14 cellular contexts compared by ENCODE assay signal in the genomic region with DNA sequence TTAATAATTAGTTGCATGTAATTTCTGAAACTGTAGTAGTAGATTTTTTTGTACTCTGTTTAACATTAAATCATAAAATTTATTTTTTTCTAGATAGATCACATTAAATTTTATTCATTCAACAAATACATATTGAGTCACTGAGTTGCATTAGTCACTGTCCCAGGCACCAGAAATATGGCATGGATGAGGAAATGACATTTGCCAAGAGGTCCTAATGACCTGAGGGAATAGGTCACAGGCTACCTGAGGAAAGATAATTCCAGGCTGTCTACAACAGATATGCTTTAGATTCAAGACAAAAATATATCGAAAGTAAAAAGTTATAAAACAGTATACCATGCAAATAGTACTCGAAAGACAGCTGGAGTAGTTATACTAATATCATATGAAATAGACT.
DNase-seq lines count a peak whose midpoint lies in the region; ATAC-seq and TF ChIP-seq lines count a peak whose summit lies in the region.
"Had no signal": no experiment of that assay in that cellular context is flagged by ENCODE, and none has a peak within 500 bp of the region (broad histone marks: within the 10 kb centered on the region; RNA-seq: fewer than 3 reads in every experiment).

No MANE protein-coding gene starts in this region.

- no peak for ATAC-seq in RWPE2 (ENCODE audit: low read depth)
- peak; percentile 23 for ATAC-seq in foreskin keratinocyte
- ATAC-seq: GM23338 had no signal

- no peaks in the 10 kb centered on the region for H4K20me1 ChIP-seq in smooth muscle cell (ENCODE audit: low read depth)

- H3F3A ChIP-seq in smooth muscle cell (ENCODE audit: low read depth): no peaks in the 10 kb centered on the region

- H3K4me3 ChIP-seq in RWPE2 (ENCODE audit: severe bottlenecking) (no peak overlapping the region), smooth muscle cell (no peak overlapping the region), spleen (no peak overlapping the region)
- H3K4me3 ChIP-seq: GM23338 had no signal

- peak overlapping the region; percentile 1 for H3K4me2 ChIP-seq in smooth muscle cell
- H3K4me2 ChIP-seq: GM23338 had no signal

- TF ChIP-seq POLR2A in spleen (IDR thresholded peaks at IDR 0.05): no peak

- H3K36me3 ChIP-seq in RWPE2 (ENCODE audit: low read depth) (no peaks in the 10 kb centered on the region), smooth muscle cell (ENCODE audit: low read depth) (no peaks in the 10 kb centered on the region), spleen (no peaks in the 10 kb centered on the region)

- no peak overlapping the region for H2AFZ ChIP-seq in smooth muscle cell (ENCODE audit: low read depth)

- H3K4me1 ChIP-seq in RWPE2 (ENCODE audit: insufficient read depth, poor library complexity, severe bottlenecking) (peaks cover 22% of the 10 kb centered on the region), foreskin keratinocyte (no peaks in the 10 kb centered on the region), smooth muscle cell (ENCODE audit: low read depth) (peaks cover 4% of the 10 kb centered on the region), spleen (peaks cover 0 to 5% (median 0%) of the 10 kb centered on the region in 6 donors)

- H3K79me2 ChIP-seq in smooth muscle cell (ENCODE audit: low read depth): no peaks in the 10 kb centered on the region

- DNase-seq in ELR (ENCODE audit: low read depth) (peak; percentile 5), RWPE2 (ENCODE audit: low spot score) (no peak), foreskin keratinocyte (no peak), smooth muscle cell (lab: John Stamatoyannopoulos, UW; ENCODE audit: unreplicated experiment) (no peak), glomerular visceral epithelial cell (ENCODE audit: extremely low spot score) (no peak), spleen (no peak), NCI-H345 (lab: John Stamatoyannopoulos, UW) (no peak)
- DNase-seq: C1 segment of cervical spinal cord; Calu3; CD4-positive, alpha-beta T cell; DMS 273 treated with DMSO at 0.1 percent for 48 hours; H9 had no signal

- H3K27me3 ChIP-seq in RWPE2 (ENCODE audit: insufficient read depth, poor library complexity, severe bottlenecking) (no peaks in the 10 kb centered on the region), foreskin keratinocyte (no peaks in the 10 kb centered on the region), smooth muscle cell (ENCODE audit: low read depth) (no peaks in the 10 kb centered on the region), spleen (replicated peaks in 1 of 7) (no peaks in the 10 kb centered on the region)

- H3K9ac ChIP-seq in smooth muscle cell (ENCODE audit: low read depth): no peak overlapping the region

- intact Hi-C loops in spleen (cut with DNase I; ENCODE audit: low total_unique reads): no loop called here

- TF ChIP-seq CTCF in RWPE2 (IDR thresholded peaks at IDR 0.05; ENCODE audit: poor library complexity, severe bottlenecking) (no peak), foreskin keratinocyte (conservative IDR thresholded peaks at IDR 0.05) (no peak), smooth muscle cell (IDR thresholded peaks at IDR 0.05; ENCODE audit: borderline replicate concordance, insufficient read depth, poor library complexity, severe bottlenecking) (no peak), spleen (IDR thresholded peaks at IDR 0.05 in 8 of 11, conservative IDR thresholded peaks at IDR 0.05 in 3 of 11) (no peak)

- WGBS in smooth muscle cell (ENCODE audit: low lambda C conversion rate): 90% methylated on average over 2 of the region's 2 CpGs
- 87 to 93% (median 90%) methylated on average over 2 of the region's 2 CpGs for WGBS in spleen, 5 donors

- no peaks in the 10 kb centered on the region for H3K9me3 ChIP-seq in RWPE2 (ENCODE audit: severe bottlenecking)
- H3K9me3 ChIP-seq in smooth muscle cell (replicated peaks; ENCODE audit: low read depth): no peaks in the 10 kb centered on the region
- no peaks in the 10 kb centered on the region for H3K9me3 ChIP-seq in spleen

- H3K27ac ChIP-seq in RWPE2 (ENCODE audit: poor library complexity, severe bottlenecking) (peak overlapping the region; percentile 41), foreskin keratinocyte (no peak overlapping the region), smooth muscle cell (ENCODE audit: low read depth) (peak overlapping the region; percentile 25), spleen (no peak overlapping the region)
- H3K27ac ChIP-seq: HL-60 had no signal

Comparison
In these comparisons a context has a peak if more than half of its experiments do, and no peak if none do; other contexts are left out.
1. H3K27ac ChIP-seq: peak in RWPE2 (single experiment) and smooth muscle cell (single experiment); none in foreskin keratinocyte (single experiment) and spleen (0 of 8).